Comparison of ENCODE assay signal across 8 cellular contexts in genomic region chr6:33316603-33317417, GRCh38. TPM values are rescaled to one million over a fixed set of nuclear protein-coding genes. Genes with fewer than 3 reads are reported as not detected.
A peak's percentile ranks its signal among the peaks of the same experiment; 100 is the strongest.
DNase-seq lines count a peak whose midpoint lies in the region; ATAC-seq lines count a peak whose summit lies in the region.

No MANE protein-coding gene starts in this region.

- peak overlapping the region; percentile 90 for H3K27ac Mint-ChIP-seq in activated T-helper 17 cell treated with anti-CD3 and anti-CD28 coated beads, Interleukin-2, amount 50 U/mL, for 72 hours
- H3K27ac Mint-ChIP-seq in stimulated activated naive CD8-positive, alpha-beta T cell treated with anti-CD3 and anti-CD28 coated beads, Interleukin-15, amount 100 ng/mL, for 72 hours = no peak overlapping the region

- no peak for ATAC-seq in activated T-helper 17 cell treated with anti-CD3 and anti-CD28 coated beads, Interleukin-2, amount 50 U/mL, for 72 hours (replicated peaks)
- ATAC-seq in stimulated activated naive CD8-positive, alpha-beta T cell treated with anti-CD3 and anti-CD28 coated beads, Interleukin-15, amount 100 ng/mL, for 72 hours = no peak
- ATAC-seq in HG03196 (IDR thresholded peaks at IDR 0.05; ENCODE audit: unreplicated experiment) = no peak

- peaks cover 16% of the 10 kb centered on the region for H3K4me1 ChIP-seq in iPS-15b (ENCODE audit: control insufficient read depth, insufficient read depth, low read length)

- no peaks in the 10 kb centered on the region for H3K9me3 Mint-ChIP-seq in activated T-helper 17 cell treated with anti-CD3 and anti-CD28 coated beads, Interleukin-2, amount 50 U/mL, for 72 hours
- no peaks in the 10 kb centered on the region for H3K9me3 Mint-ChIP-seq in stimulated activated naive CD8-positive, alpha-beta T cell treated with anti-CD3 and anti-CD28 coated beads, Interleukin-15, amount 100 ng/mL, for 72 hours

- H3K4me3 ChIP-seq in iPS-15b (ENCODE audit: low read depth, low read length) = peak overlapping the region; percentile 54

- DNase-seq in DMS53 (lab: John Stamatoyannopoulos, UW) (peak; percentile 54), DMS53 treated with DMSO at 0.1 percent for 48 hours (lab: John Stamatoyannopoulos, UW; ENCODE audit: unreplicated experiment) (no peak), cortex of kidney (lab: John Stamatoyannopoulos, UW) (no peak), DMS153 (lab: John Stamatoyannopoulos, UW) (no peak)
- no peak for DNase-seq in stimulated activated naive CD8-positive, alpha-beta T cell treated with anti-CD3 and anti-CD28 coated beads, Interleukin-15, amount 100 ng/mL, for 72 hours

- no peaks in the 10 kb centered on the region for H3K9me3 ChIP-seq in iPS-15b (ENCODE audit: control insufficient read depth, insufficient read depth, low read length)

- H3K4me3 Mint-ChIP-seq in activated T-helper 17 cell treated with anti-CD3 and anti-CD28 coated beads, Interleukin-2, amount 50 U/mL, for 72 hours = peak overlapping the region; percentile 96
- peak overlapping the region; percentile 94 to 99 for H3K4me3 Mint-ChIP-seq in stimulated activated naive CD8-positive, alpha-beta T cell treated with anti-CD3 and anti-CD28 coated beads, Interleukin-15, amount 100 ng/mL, for 72 hours

- H3K9ac ChIP-seq in iPS-15b (ENCODE audit: low read depth, low read length) = no peak overlapping the region

- peaks cover 70% of the 10 kb centered on the region for H3K36me3 Mint-ChIP-seq in activated T-helper 17 cell treated with anti-CD3 and anti-CD28 coated beads, Interleukin-2, amount 50 U/mL, for 72 hours (ENCODE audit: low read depth)

- no peaks in the 10 kb centered on the region for H3K27me3 ChIP-seq in iPS-15b (ENCODE audit: control insufficient read depth, insufficient read depth, low read length)

- peaks cover 30% of the 10 kb centered on the region for H3K36me3 ChIP-seq in iPS-15b (ENCODE audit: control insufficient read depth, insufficient read depth, low read length)

- H3K27me3 Mint-ChIP-seq in activated T-helper 17 cell treated with anti-CD3 and anti-CD28 coated beads, Interleukin-2, amount 50 U/mL, for 72 hours = no peaks in the 10 kb centered on the region
- H3K27me3 Mint-ChIP-seq in stimulated activated naive CD8-positive, alpha-beta T cell treated with anti-CD3 and anti-CD28 coated beads, Interleukin-15, amount 100 ng/mL, for 72 hours = no peaks in the 10 kb centered on the region

- H3K4me1 Mint-ChIP-seq in activated T-helper 17 cell treated with anti-CD3 and anti-CD28 coated beads, Interleukin-2, amount 50 U/mL, for 72 hours = peaks cover 49% of the 10 kb centered on the region
- H3K4me1 Mint-ChIP-seq in stimulated activated naive CD8-positive, alpha-beta T cell treated with anti-CD3 and anti-CD28 coated beads, Interleukin-15, amount 100 ng/mL, for 72 hours = peaks cover 79% of the 10 kb centered on the region

RNA-seq across cellular contexts. Expression of gene ZBTB22, which starts 0.7 kb away (rescaled TPM):
- total RNA-seq in activated T-helper 17 cell treated with anti-CD3 and anti-CD28 coated beads, Interleukin-2, amount 50 U/mL, for 72 hours = 10 to 100 TPM in 1 of 2 donors, 1 to 10 TPM in 1; 6.9 to 20.0 TPM

RNA-seq across cellular contexts. Expression of gene TAPBP, which starts 2.9 kb away (rescaled TPM):
- total RNA-seq in activated T-helper 17 cell treated with anti-CD3 and anti-CD28 coated beads, Interleukin-2, amount 50 U/mL, for 72 hours = 100 to 1,000 TPM; 176 to 194 TPM

RNA-seq across cellular contexts. Expression of gene DAXX, which starts 5.9 kb away (rescaled TPM):
- total RNA-seq in activated T-helper 17 cell treated with anti-CD3 and anti-CD28 coated beads, Interleukin-2, amount 50 U/mL, for 72 hours = 10 to 100 TPM; 62.2 to 77.3 TPM

RNA-seq across cellular contexts. Expression of gene RGL2, which starts 18.1 kb away (rescaled TPM):
- total RNA-seq in activated T-helper 17 cell treated with anti-CD3 and anti-CD28 coated beads, Interleukin-2, amount 50 U/mL, for 72 hours = 10 to 100 TPM; 37.7 to 73.4 TPM

RNA-seq across cellular contexts. Expression of gene PFDN6, which starts 27.4 kb away (rescaled TPM):
- total RNA-seq in activated T-helper 17 cell treated with anti-CD3 and anti-CD28 coated beads, Interleukin-2, amount 50 U/mL, for 72 hours = 10 to 100 TPM; 57.9 to 81.2 TPM
